In genomic region chr7:157013602-157014549, GRCh38 we compare ENCODE assay signal across 23 cellular contexts. TPM values are rescaled to one million over a fixed set of nuclear protein-coding genes. Genes with fewer than 3 reads are reported as not detected.
A peak's percentile ranks its signal among the peaks of the same experiment; 100 is the strongest.
DNase-seq lines count a peak whose midpoint lies in the region; ATAC-seq and TF ChIP-seq lines count a peak whose summit lies in the region.
"Had no signal": no experiment of that assay in that cellular context is flagged by ENCODE, and none has a peak within 500 bp of the region (broad histone marks: within the 10 kb centered on the region; RNA-seq: fewer than 3 reads in every experiment).

No MANE protein-coding gene starts in this region.

- no peak overlapping the region for H3K27ac ChIP-seq in right cardiac atrium (ENCODE audit: low read length)
- H3K27ac ChIP-seq: A549, adrenal gland, ovary had no signal

- H3K27me3 Mint-ChIP-seq in glutamatergic neuron (ENCODE audit: unreplicated experiment) (peaks cover 34% of the 10 kb centered on the region), type B pancreatic cell (peaks cover 82% of the 10 kb centered on the region)

- no peaks in the 10 kb centered on the region for H3K9me3 ChIP-seq in right cardiac atrium (ENCODE audit: control insufficient read depth, low read length)
- H3K9me3 ChIP-seq: A549, adrenal gland, ovary had no signal

- H3K9me3 Mint-ChIP-seq in glutamatergic neuron (ENCODE audit: unreplicated experiment), result peaks cover 22% of the 10 kb centered on the region
- no peaks in the 10 kb centered on the region for H3K9me3 Mint-ChIP-seq in type B pancreatic cell
- H3K9me3 Mint-ChIP-seq: activated CD4-positive, alpha-beta memory T cell treated with anti-CD3 and anti-CD28 coated beads for 36 hours; stimulated activated effector memory CD8-positive, alpha-beta T cell treated with anti-CD3 and anti-CD28 coated beads, Interleukin-12 subunit alpha, Interleukin-12 subunit beta, amount 100 ng/mL, for 72 hours; T-helper 1 cell treated with Interleukin-12 subunit alpha and Interleukin-12 subunit beta and Interleukin-4 antibody, amounts not matched to agents 30 μg/mL and 1 μg/mL, for 36 hours had no signal

- no peaks in the 10 kb centered on the region for H3K4me1 ChIP-seq in right cardiac atrium (ENCODE audit: control insufficient read depth, insufficient read depth, low read length)

- H3K27ac Mint-ChIP-seq in glutamatergic neuron (ENCODE audit: unreplicated experiment), result no peak overlapping the region
- peak overlapping the region; percentile 70 for H3K27ac Mint-ChIP-seq in type B pancreatic cell
- H3K27ac Mint-ChIP-seq: activated CD4-positive, alpha-beta memory T cell treated with anti-CD3 and anti-CD28 coated beads for 36 hours; stimulated activated effector memory CD8-positive, alpha-beta T cell treated with anti-CD3 and anti-CD28 coated beads, Interleukin-12 subunit alpha, Interleukin-12 subunit beta, amount 100 ng/mL, for 72 hours; T-helper 1 cell treated with Interleukin-12 subunit alpha and Interleukin-12 subunit beta and Interleukin-4 antibody, amounts not matched to agents 30 μg/mL and 1 μg/mL, for 36 hours had no signal

- H3K36me3 Mint-ChIP-seq in glutamatergic neuron (ENCODE audit: unreplicated experiment) (no peaks in the 10 kb centered on the region), type B pancreatic cell (no peaks in the 10 kb centered on the region)
- H3K36me3 Mint-ChIP-seq: activated CD4-positive, alpha-beta memory T cell treated with anti-CD3 and anti-CD28 coated beads for 36 hours; stimulated activated effector memory CD8-positive, alpha-beta T cell treated with anti-CD3 and anti-CD28 coated beads, Interleukin-12 subunit alpha, Interleukin-12 subunit beta, amount 100 ng/mL, for 72 hours had no signal

- TF ChIP-seq CTCF in glutamatergic neuron (IDR thresholded peaks at IDR 0.05; ENCODE audit: partially characterized antibody, unreplicated experiment), result no peak
- TF ChIP-seq CTCF in type B pancreatic cell (conservative IDR thresholded peaks at IDR 0.05), result no peak

- peaks cover 2% of the 10 kb centered on the region for H3K27me3 ChIP-seq in right cardiac atrium (ENCODE audit: control insufficient read depth, insufficient read depth)
- H3K27me3 ChIP-seq: ovary had no signal

- no peak overlapping the region for H3K4me3 ChIP-seq in right cardiac atrium (ENCODE audit: low read length)
- H3K4me3 ChIP-seq: A549, adrenal gland, lung, ovary had no signal

- WGBS in right cardiac atrium, result 17% methylated on average over 13 of the region's 13 CpGs

- DNase-seq in Right ventricle myocardium inferior (ENCODE audit: missing footprints) (peak; percentile 22), right cardiac atrium (no peak), NCI-H526 (lab: John Stamatoyannopoulos, UW) (peak; percentile 46 to 78), glutamatergic neuron (no peak), type B pancreatic cell (ENCODE audit: extremely low spot score, unreplicated experiment) (no peak), H4 (ENCODE audit: low spot score) (no peak)
- no peak for DNase-seq in activated CD4-positive, alpha-beta T cell treated with anti-CD3 and anti-CD28 coated beads for 4 hours
- DNase-seq: activated CD4-positive, alpha-beta memory T cell treated with anti-CD3 and anti-CD28 coated beads for 36 hours; activated gamma-delta T cell; adrenal gland; head of caudate nucleus; NCI-H1092; NCI-H2081 treated with DMSO at 0.1 percent for 48 hours; NCI-H69; ovary had no signal

- H3K4me3 Mint-ChIP-seq in glutamatergic neuron (ENCODE audit: unreplicated experiment) (peak overlapping the region; percentile 12), type B pancreatic cell (peak overlapping the region; percentile 39)
- H3K4me3 Mint-ChIP-seq: activated CD4-positive, alpha-beta memory T cell treated with anti-CD3 and anti-CD28 coated beads for 36 hours; stimulated activated effector memory CD8-positive, alpha-beta T cell treated with anti-CD3 and anti-CD28 coated beads, Interleukin-12 subunit alpha, Interleukin-12 subunit beta, amount 100 ng/mL, for 72 hours; T-helper 1 cell treated with Interleukin-12 subunit alpha and Interleukin-12 subunit beta and Interleukin-4 antibody, amounts not matched to agents 30 μg/mL and 1 μg/mL, for 36 hours had no signal

- intact Hi-C loops in Right ventricle myocardium inferior (cut with DNase I) (no loop called here), right cardiac atrium (cut with DNase I) (no loop called here)

- ATAC-seq in Right ventricle myocardium inferior (no peak), right cardiac atrium (no peak), HG02642 (IDR thresholded peaks at IDR 0.05; ENCODE audit: poor library complexity, unreplicated experiment) (no peak)
- ATAC-seq: A549; stimulated activated effector memory CD8-positive, alpha-beta T cell treated with anti-CD3 and anti-CD28 coated beads, Interleukin-12 subunit alpha, Interleukin-12 subunit beta, amount 100 ng/mL, for 72 hours had no signal

- H3K4me1 Mint-ChIP-seq in glutamatergic neuron (ENCODE audit: low read depth, unreplicated experiment), result peaks cover 19% of the 10 kb centered on the region
- peaks cover 6% of the 10 kb centered on the region for H3K4me1 Mint-ChIP-seq in type B pancreatic cell (ENCODE audit: unreplicated experiment)

RNA-seq across cellular contexts. Expression of gene MNX1, which starts 3.4 kb away (rescaled TPM):
- total RNA-seq in Right ventricle myocardium inferior (not detected), right cardiac atrium (not detected), glutamatergic neuron (ENCODE audit: unreplicated experiment) (0.59 TPM), type B pancreatic cell (ENCODE audit: low replicate concordance) (14.9 and 27.0 TPM in 2 replicates)
- not detected for polyA plus RNA-seq in right cardiac atrium
- 0.21 and 0.29 TPM in 2 replicates for total RNA-seq in H4 (2014; rRNA removed; shearing (Covaris generic))
- total RNA-seq: activated CD4-positive, alpha-beta memory T cell treated with anti-CD3 and anti-CD28 coated beads for 36 hours; bronchial epithelial cell; ovary; temporal lobe had no signal
- polyA plus RNA-seq: adrenal gland, BJ, ovary had no signal

Comparison
In these comparisons a context has a peak if more than half of its experiments do, and no peak if none do; other contexts are left out.
1. DNase-seq: peak in Right ventricle myocardium inferior (single experiment) and NCI-H526 (2 of 2); none in right cardiac atrium (0 of 3), glutamatergic neuron (single experiment), type B pancreatic cell (single experiment), activated CD4-positive, alpha-beta T cell treated with anti-CD3 and anti-CD28 coated beads for 4 hours (0 of 2) and H4 (single experiment).
2. RNA of gene MNX1, which starts 3.4 kb away (total RNA-seq): 14.9 to 27.0 TPM in type B pancreatic cell; 0.59 TPM in glutamatergic neuron (single experiment), 0.21 to 0.29 TPM in H4, not detected in right cardiac atrium and not detected in Right ventricle myocardium inferior (single experiment); every median in the first group is over 10 times any median in the second.